Comparison of ENCODE assay signal across 2 cellular contexts in genomic region chr4:910366-911091, GRCh38.
TF ChIP-seq lines count a peak whose summit lies in the region.

No MANE protein-coding gene starts in this region.

TF ChIP-seq in HepG2, 621 proteins besides CTCF, POLR2A, EP300 and RAD21:
- TF ChIP-seq ZNF710 (CRISPR knock-in tag; IDR thresholded peaks at IDR 0.05; ENCODE audit: borderline replicate concordance) (no peak), ZFP62 (CRISPR knock-in tag; IDR thresholded peaks at IDR 0.05) (no peak), NFIB (CRISPR knock-in tag; IDR thresholded peaks at IDR 0.05; ENCODE audit: borderline replicate concordance) (no peak), THYN1 (CRISPR knock-in tag; IDR thresholded peaks at IDR 0.05; ENCODE audit: borderline replicate concordance, low read depth) (no peak), ZNF263 (CRISPR knock-in tag; IDR thresholded peaks at IDR 0.05) (no peak), TAF15 (IDR thresholded peaks at IDR 0.05; ENCODE audit: low read depth, low read length, poor library complexity, severe bottlenecking) (no peak), NFKB2 (CRISPR knock-in tag; IDR thresholded peaks at IDR 0.05; ENCODE audit: borderline replicate concordance) (no peak), KAT2B (IDR thresholded peaks at IDR 0.05; ENCODE audit: borderline replicate concordance, low read depth, low read length) (no peak), ATF1 (CRISPR knock-in tag; IDR thresholded peaks at IDR 0.05) (no peak), ZNF577 (CRISPR knock-in tag; IDR thresholded peaks at IDR 0.05; ENCODE audit: borderline replicate concordance, low read depth) (no peak), PITX1 (CRISPR knock-in tag; IDR thresholded peaks at IDR 0.05) (no peak), SOX5 (CRISPR knock-in tag; IDR thresholded peaks at IDR 0.05; ENCODE audit: borderline replicate concordance) (no peak), ISL2 (CRISPR knock-in tag; IDR thresholded peaks at IDR 0.05) (no peak), MNT (IDR thresholded peaks at IDR 0.05) (no peak), TEAD2 (CRISPR knock-in tag; IDR thresholded peaks at IDR 0.05) (no peak), TOPORS (CRISPR knock-in tag; IDR thresholded peaks at IDR 0.05) (no peak)
- TF ChIP-seq, protein P1, sequence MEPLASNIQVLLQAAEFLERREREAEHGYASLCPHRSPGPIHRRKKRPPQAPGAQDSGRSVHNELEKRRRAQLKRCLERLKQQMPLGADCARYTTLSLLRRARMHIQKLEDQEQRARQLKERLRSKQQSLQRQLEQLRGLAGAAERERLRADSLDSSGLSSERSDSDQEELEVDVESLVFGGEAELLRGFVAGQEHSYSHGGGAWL (CRISPR knock-in tag; IDR thresholded peaks at IDR 0.05): no peak
- TF ChIP-seq, protein P2, sequence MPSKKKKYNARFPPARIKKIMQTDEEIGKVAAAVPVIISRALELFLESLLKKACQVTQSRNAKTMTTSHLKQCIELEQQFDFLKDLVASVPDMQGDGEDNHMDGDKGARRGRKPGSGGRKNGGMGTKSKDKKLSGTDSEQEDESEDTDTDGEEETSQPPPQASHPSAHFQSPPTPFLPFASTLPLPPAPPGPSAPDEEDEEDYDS (CRISPR knock-in tag; IDR thresholded peaks at IDR 0.05): no peak
- TF ChIP-seq, protein P3, sequence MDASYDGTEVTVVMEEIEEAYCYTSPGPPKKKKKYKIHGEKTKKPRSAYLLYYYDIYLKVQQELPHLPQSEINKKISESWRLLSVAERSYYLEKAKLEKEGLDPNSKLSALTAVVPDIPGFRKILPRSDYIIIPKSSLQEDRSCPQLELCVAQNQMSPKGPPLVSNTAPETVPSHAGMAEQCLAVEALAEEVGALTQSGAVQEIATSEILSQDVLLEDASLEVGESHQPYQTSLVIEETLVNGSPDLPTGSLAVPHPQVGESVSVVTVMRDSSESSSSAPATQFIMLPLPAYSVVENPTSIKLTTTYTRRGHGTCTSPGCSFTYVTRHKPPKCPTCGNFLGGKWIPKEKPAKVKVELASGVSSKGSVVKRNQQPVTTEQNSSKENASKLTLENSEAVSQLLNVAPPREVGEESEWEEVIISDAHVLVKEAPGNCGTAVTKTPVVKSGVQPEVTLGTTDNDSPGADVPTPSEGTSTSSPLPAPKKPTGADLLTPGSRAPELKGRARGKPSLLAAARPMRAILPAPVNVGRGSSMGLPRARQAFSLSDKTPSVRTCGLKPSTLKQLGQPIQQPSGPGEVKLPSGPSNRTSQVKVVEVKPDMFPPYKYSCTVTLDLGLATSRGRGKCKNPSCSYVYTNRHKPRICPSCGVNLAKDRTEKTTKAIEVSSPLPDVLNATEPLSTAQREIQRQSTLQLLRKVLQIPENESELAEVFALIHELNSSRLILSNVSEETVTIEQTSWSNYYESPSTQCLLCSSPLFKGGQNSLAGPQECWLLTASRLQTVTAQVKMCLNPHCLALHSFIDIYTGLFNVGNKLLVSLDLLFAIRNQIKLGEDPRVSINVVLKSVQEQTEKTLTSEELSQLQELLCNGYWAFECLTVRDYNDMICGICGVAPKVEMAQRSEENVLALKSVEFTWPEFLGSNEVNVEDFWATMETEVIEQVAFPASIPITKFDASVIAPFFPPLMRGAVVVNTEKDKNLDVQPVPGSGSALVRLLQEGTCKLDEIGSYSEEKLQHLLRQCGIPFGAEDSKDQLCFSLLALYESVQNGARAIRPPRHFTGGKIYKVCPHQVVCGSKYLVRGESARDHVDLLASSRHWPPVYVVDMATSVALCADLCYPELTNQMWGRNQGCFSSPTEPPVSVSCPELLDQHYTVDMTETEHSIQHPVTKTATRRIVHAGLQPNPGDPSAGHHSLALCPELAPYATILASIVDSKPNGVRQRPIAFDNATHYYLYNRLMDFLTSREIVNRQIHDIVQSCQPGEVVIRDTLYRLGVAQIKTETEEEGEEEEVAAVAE (CRISPR knock-in tag; IDR thresholded peaks at IDR 0.05; ENCODE audit: borderline replicate concordance): no peak

TF ChIP-seq in H1, 55 proteins besides CTCF, POLR2A, EP300 and RAD21:
- TF ChIP-seq SIX5 (IDR thresholded peaks at IDR 0.05; ENCODE audit: low read depth, low read length): no peak
- TF ChIP-seq ATF2 (IDR thresholded peaks at IDR 0.05; ENCODE audit: low read length): no peak
- TF ChIP-seq EZH2 (IDR thresholded peaks at IDR 0.05; ENCODE audit: low read depth, low read length, severe bottlenecking): no peak
- TF ChIP-seq BACH1 (IDR thresholded peaks at IDR 0.05; ENCODE audit: low read length): no peak
- TF ChIP-seq EGR1 (IDR thresholded peaks at IDR 0.05; ENCODE audit: borderline replicate concordance, low read depth, low read length): no peak
- TF ChIP-seq GTF2F1 (IDR thresholded peaks at IDR 0.05; ENCODE audit: borderline replicate concordance, low read depth, low read length): no peak
- TF ChIP-seq BRCA1 (IDR thresholded peaks at IDR 0.05; ENCODE audit: low read depth, low read length): no peak
